Comparison of ENCODE assay signal across 25 cellular contexts in genomic region chr10:1517684-1518083, GRCh38.
"Had no signal": no experiment of that assay in that cellular context is flagged by ENCODE, and none has a peak within 500 bp of the region (broad histone marks: within the 10 kb centered on the region; RNA-seq: fewer than 3 reads in every experiment).

No MANE protein-coding gene starts in this region.

- H3K27me3 ChIP-seq: colonic mucosa, esophagus squamous epithelium, gastrocnemius medialis had no signal

- H3K27ac ChIP-seq: colonic mucosa, dorsolateral prefrontal cortex, epithelial cell of prostate, esophagus squamous epithelium, gastrocnemius medialis, heart right ventricle, left lung, lower lobe of right lung had no signal

- DNase-seq: cerebellar nuclear complex; colonic mucosa; dermis blood vessel endothelial cell; dorsolateral prefrontal cortex; effector CD4-positive, alpha-beta T cell; effector memory CD4-positive, alpha-beta T cell; erythroblast; esophagus squamous epithelium; foreskin fibroblast; foreskin melanocyte; gastrocnemius medialis; glutamatergic neuron; heart right ventricle; hippocampal formation; kidney; left cardiac atrium; left lung; left ventricle myocardium superior; lower lobe of right lung; mesenchymal stem cell; mucosa of descending colon had no signal

- H3K4me3 ChIP-seq: colonic mucosa, dorsolateral prefrontal cortex, esophagus squamous epithelium, gastrocnemius medialis, heart right ventricle, left lung, lower lobe of right lung, mucosa of descending colon had no signal

- ATAC-seq: esophagus mucosa, gastrocnemius medialis, heart right ventricle, left cardiac atrium, left lung, left ventricle myocardium superior, lower lobe of right lung, mucosa of descending colon had no signal

- H3K36me3 ChIP-seq: colonic mucosa, esophagus squamous epithelium, gastrocnemius medialis, heart right ventricle, left lung, lower lobe of right lung had no signal

- FAIRE-seq: endometrium, islet of Langerhans, kidney had no signal

- H3K4me1 ChIP-seq: colonic mucosa, esophagus squamous epithelium, gastrocnemius medialis, heart right ventricle, left lung, lower lobe of right lung had no signal

- H3K9me3 ChIP-seq: colonic mucosa, esophagus squamous epithelium, gastrocnemius medialis, heart right ventricle, left lung, lower lobe of right lung, mucosa of descending colon had no signal
